1 cellular context compared by ENCODE assay signal in the genomic region with DNA sequence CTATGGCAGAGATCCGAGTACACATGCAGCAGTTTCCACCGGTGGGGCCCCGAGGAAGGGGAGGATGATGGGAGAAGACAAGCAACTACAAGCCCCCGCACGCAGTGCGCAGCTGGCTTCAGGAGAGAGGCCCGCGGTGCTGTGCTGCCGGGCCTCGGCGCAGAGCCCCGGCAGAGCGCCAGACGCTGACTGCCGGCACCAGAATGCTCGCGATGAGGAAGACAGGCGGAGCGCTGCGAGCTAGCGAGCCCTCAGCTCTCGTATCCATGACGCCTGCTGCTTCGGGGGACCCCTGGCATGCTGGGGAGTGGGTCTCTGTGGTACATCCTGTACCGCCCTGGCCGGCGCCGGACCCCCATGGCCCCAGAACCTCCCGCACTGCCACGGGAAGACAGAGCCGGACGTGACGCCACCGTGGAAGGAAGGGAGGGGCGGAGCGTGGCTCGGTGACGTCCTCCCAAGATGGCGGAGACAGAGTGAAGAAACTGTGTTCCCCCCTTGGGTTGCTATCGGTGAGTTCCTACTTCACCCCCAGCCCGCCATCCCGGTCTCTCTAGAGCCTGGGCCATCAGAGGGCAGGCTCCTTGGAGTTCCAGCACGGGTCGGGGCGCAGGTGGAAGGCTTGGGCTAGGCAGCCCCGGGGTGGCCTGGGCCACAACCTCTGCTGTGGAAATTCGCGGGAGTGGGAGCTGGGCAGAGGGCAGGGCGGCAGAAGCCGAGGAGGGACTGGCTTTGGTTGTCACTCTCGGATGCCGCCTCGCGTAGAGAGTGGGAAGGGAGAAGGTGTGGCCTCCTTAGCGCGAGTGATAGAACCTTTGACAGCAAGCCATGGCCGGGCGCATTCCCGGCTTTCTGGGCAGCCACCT.
A peak's percentile ranks its signal among the peaks of the same experiment; 100 is the strongest.
TF ChIP-seq lines count a peak whose summit lies in the region.

MYNN (plus strand) TSS at position 446 of the 866 bp plus-strand sequence. CDS start 900 bp downstream, outside the sequence.

TF ChIP-seq in HepG2, 621 proteins besides CTCF, POLR2A, EP300 and RAD21 (continued from another document and continues in another):
- TF ChIP-seq ZNF781 (CRISPR knock-in tag; IDR thresholded peaks at IDR 0.05; ENCODE audit: borderline replicate concordance, not compliant biosample characterization) (peak; percentile 45), DBP (CRISPR knock-in tag; IDR thresholded peaks at IDR 0.05; ENCODE audit: not compliant biosample characterization) (no peak), ETS1 (CRISPR knock-in tag; IDR thresholded peaks at IDR 0.05) (no peak), NR2C2 (CRISPR knock-in tag; IDR thresholded peaks at IDR 0.05; ENCODE audit: borderline replicate concordance) (peak; percentile 35; the same call in 1 of the 2 replicates), GRHL1 (CRISPR knock-in tag; conservative IDR thresholded peaks at IDR 0.05) (no peak), CBX5 (CRISPR knock-in tag; IDR thresholded peaks at IDR 0.05; ENCODE audit: borderline replicate concordance) (no peak; the same call in 1 of the 2 replicates), KLF15 (CRISPR knock-in tag; IDR thresholded peaks at IDR 0.05; ENCODE audit: borderline replicate concordance) (0 out of 2 replicates have a peak, but pooled peaks have one; percentile 69), ZNF567 (CRISPR knock-in tag; IDR thresholded peaks at IDR 0.05; ENCODE audit: borderline replicate concordance) (peak; percentile 57; the same call in 1 of the 2 replicates), ZMAT3 (CRISPR knock-in tag; conservative IDR thresholded peaks at IDR 0.05) (peak; percentile 47; the same call in 1 of the 2 replicates), HOXA5 (CRISPR knock-in tag; IDR thresholded peaks at IDR 0.05) (peak; percentile 23; the same call in 1 of the 2 replicates), FLYWCH1 (CRISPR knock-in tag; IDR thresholded peaks at IDR 0.05) (no peak), ZMYM4 (CRISPR knock-in tag; IDR thresholded peaks at IDR 0.05) (peak; percentile 73), DR1 (CRISPR knock-in tag; IDR thresholded peaks at IDR 0.05) (peak; percentile 90), ZKSCAN5 (CRISPR knock-in tag; IDR thresholded peaks at IDR 0.05) (no peak), ZFP36L1 (CRISPR knock-in tag; IDR thresholded peaks at IDR 0.05) (peak; percentile 78), MBD4 (IDR thresholded peaks at IDR 0.05; ENCODE audit: borderline replicate concordance, low read length) (no peak), ZNF124 (CRISPR knock-in tag; IDR thresholded peaks at IDR 0.05) (peak; percentile 77; the same call in 1 of the 2 replicates), MXD4 (CRISPR knock-in tag; IDR thresholded peaks at IDR 0.05) (no peak), BHLHE40 (IDR thresholded peaks at IDR 0.05; ENCODE audit: low read length) (no peak), CERS6 (CRISPR knock-in tag; IDR thresholded peaks at IDR 0.05) (peak; percentile 92; the same call in 1 of the 2 replicates), PHF21A (CRISPR knock-in tag; IDR thresholded peaks at IDR 0.05) (no peak), SAP130 (CRISPR knock-in tag; IDR thresholded peaks at IDR 0.05; ENCODE audit: low read depth) (peak; percentile 92), YEATS2 (CRISPR knock-in tag; IDR thresholded peaks at IDR 0.05; ENCODE audit: borderline replicate concordance) (peak; percentile 85), HBP1 (CRISPR knock-in tag; IDR thresholded peaks at IDR 0.05; ENCODE audit: low read depth) (no peak; the same call in 1 of the 2 replicates), ZNF17 (CRISPR knock-in tag; IDR thresholded peaks at IDR 0.05) (no peak), ZNF660 (CRISPR knock-in tag; IDR thresholded peaks at IDR 0.05; ENCODE audit: borderline replicate concordance, low read depth) (no peak), FOXA1 (IDR thresholded peaks at IDR 0.05) (no peak), FOXA1 (CRISPR knock-in tag; IDR thresholded peaks at IDR 0.05) (0 out of 2 replicates have a peak, but pooled peaks have one; percentile 7), RXRB (CRISPR knock-in tag; IDR thresholded peaks at IDR 0.05; ENCODE audit: borderline replicate concordance) (no peak), ZNF639 (CRISPR knock-in tag; conservative IDR thresholded peaks at IDR 0.05) (peak; percentile 57; the same call in 1 of the 2 replicates), NFE2 (CRISPR knock-in tag; IDR thresholded peaks at IDR 0.05) (no peak), MEF2D (CRISPR knock-in tag; IDR thresholded peaks at IDR 0.05) (0 out of 2 replicates have a peak, but pooled peaks have one; percentile 50), PBX3 (CRISPR knock-in tag; IDR thresholded peaks at IDR 0.05; ENCODE audit: borderline replicate concordance) (no peak), ZSCAN20 (CRISPR knock-in tag; IDR thresholded peaks at IDR 0.05; ENCODE audit: borderline replicate concordance) (no peak)
- TF ChIP-seq, protein P1, sequence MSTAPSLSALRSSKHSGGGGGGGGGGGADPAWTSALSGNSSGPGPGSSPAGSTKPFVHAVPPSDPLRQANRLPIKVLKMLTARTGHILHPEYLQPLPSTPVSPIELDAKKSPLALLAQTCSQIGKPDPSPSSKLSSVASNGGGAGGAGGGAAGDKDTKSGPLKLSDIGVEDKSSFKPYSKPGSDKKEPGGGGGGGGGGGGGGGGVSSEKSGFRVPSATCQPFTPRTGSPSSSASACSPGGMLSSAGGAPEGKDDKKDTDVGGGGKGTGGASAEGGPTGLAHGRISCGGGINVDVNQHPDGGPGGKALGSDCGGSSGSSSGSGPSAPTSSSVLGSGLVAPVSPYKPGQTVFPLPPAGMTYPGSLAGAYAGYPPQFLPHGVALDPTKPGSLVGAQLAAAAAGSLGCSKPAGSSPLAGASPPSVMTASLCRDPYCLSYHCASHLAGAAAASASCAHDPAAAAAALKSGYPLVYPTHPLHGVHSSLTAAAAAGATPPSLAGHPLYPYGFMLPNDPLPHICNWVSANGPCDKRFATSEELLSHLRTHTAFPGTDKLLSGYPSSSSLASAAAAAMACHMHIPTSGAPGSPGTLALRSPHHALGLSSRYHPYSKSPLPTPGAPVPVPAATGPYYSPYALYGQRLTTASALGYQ (CRISPR knock-in tag; IDR thresholded peaks at IDR 0.05), result peak; percentile 54; the same call in 1 of the 2 replicates
- TF ChIP-seq, protein P2, sequence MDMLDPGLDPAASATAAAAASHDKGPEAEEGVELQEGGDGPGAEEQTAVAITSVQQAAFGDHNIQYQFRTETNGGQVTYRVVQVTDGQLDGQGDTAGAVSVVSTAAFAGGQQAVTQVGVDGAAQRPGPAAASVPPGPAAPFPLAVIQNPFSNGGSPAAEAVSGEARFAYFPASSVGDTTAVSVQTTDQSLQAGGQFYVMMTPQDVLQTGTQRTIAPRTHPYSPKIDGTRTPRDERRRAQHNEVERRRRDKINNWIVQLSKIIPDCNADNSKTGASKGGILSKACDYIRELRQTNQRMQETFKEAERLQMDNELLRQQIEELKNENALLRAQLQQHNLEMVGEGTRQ (IDR thresholded peaks at IDR 0.05; ENCODE audit: low read depth, low read length), result no peak
- TF ChIP-seq, protein P2 (CRISPR knock-in tag; IDR thresholded peaks at IDR 0.05; ENCODE audit: borderline replicate concordance), result no peak; the same call in 1 of the 2 replicates
- TF ChIP-seq, protein P3, sequence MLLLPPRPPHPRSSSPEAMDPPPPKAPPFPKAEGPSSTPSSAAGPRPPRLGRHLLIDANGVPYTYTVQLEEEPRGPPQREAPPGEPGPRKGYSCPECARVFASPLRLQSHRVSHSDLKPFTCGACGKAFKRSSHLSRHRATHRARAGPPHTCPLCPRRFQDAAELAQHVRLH (CRISPR knock-in tag; IDR thresholded peaks at IDR 0.05; ENCODE audit: borderline replicate concordance, low read depth), result no peak; the same call in 1 of the 2 replicates
- TF ChIP-seq, protein P4, sequence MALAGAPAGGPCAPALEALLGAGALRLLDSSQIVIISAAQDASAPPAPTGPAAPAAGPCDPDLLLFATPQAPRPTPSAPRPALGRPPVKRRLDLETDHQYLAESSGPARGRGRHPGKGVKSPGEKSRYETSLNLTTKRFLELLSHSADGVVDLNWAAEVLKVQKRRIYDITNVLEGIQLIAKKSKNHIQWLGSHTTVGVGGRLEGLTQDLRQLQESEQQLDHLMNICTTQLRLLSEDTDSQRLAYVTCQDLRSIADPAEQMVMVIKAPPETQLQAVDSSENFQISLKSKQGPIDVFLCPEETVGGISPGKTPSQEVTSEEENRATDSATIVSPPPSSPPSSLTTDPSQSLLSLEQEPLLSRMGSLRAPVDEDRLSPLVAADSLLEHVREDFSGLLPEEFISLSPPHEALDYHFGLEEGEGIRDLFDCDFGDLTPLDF (CRISPR knock-in tag; IDR thresholded peaks at IDR 0.05), result no peak
- TF ChIP-seq, protein P5, sequence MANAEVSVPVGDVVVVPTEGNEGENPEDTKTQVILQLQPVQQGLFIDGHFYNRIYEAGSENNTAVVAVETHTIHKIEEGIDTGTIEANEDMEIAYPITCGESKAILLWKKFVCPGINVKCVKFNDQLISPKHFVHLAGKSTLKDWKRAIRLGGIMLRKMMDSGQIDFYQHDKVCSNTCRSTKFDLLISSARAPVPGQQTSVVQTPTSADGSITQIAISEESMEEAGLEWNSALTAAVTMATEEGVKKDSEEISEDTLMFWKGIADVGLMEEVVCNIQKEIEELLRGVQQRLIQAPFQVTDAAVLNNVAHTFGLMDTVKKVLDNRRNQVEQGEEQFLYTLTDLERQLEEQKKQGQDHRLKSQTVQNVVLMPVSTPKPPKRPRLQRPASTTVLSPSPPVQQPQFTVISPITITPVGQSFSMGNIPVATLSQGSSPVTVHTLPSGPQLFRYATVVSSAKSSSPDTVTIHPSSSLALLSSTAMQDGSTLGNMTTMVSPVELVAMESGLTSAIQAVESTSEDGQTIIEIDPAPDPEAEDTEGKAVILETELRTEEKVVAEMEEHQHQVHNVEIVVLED (CRISPR knock-in tag; IDR thresholded peaks at IDR 0.05; ENCODE audit: borderline replicate concordance), result peak; percentile 80
